In the genomic region with DNA sequence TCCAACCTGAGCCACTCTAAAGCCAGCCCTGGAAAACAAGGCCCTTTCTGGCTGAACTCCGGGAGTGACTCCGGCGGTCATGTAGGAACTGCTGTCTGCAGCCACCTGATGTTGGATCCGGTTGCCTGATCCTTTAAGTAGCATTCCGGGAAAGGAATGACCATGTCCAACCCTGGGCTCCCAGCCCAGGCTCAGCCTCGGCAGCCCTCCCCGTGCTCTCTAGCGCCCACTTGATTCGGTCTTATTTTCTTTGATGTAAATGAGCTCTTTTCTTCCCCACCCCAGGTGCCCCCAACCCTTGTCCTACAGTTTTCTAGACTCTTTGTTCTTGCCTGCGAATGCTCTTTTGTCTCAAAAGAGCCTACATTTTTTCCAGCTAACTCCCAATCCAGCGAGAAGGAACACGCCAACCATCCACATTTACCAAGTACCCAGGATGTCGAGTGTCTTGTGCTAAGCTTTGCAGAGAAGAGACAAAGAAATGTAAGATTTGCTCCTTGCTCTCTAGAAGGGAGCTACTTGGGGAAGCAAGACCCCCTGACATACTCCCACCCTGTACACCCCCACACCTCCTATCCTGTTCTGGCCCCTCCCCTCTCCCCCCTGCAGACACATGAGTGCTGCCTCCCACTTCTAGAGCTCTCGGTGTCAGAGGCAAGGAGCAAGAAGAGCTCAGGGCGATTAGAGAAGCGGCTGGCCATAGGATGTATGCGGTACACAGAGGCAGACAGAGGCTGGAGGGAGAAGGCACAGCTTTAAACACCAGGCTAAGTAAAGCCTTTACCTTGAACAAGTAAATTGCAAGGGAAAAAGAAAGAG, we compare ENCODE assay signal across 17 cellular contexts. TPM values are rescaled to one million over a fixed set of nuclear protein-coding genes. Genes with fewer than 3 reads are reported as not detected.
DNase-seq lines count a peak whose midpoint lies in the region; ATAC-seq and TF ChIP-seq lines count a peak whose summit lies in the region.
"Had no signal": no experiment of that assay in that cellular context is flagged by ENCODE, and none has a peak within 500 bp of the region (broad histone marks: within the 10 kb centered on the region; RNA-seq: fewer than 3 reads in every experiment).

No MANE protein-coding gene starts in this region.

- BruUV-seq in Caco-2 (replicated peaks; lab: Mats Ljungman, UMichigan) = no TSS peak

- H3K27ac Mint-ChIP-seq in Caco-2 (ENCODE audit: unreplicated experiment) = no peak overlapping the region
- H3K27ac Mint-ChIP-seq: activated naive CD8-positive, alpha-beta T cell treated with anti-CD3 and anti-CD28 coated beads, Interleukin-2, amount 10 ng/mL, durations not matched to agents 7 days and 5 days; CD4-positive, alpha-beta T cell; natural killer cell had no signal

- CTCF ChIA-PET in Caco-2 (lab: Charles Lee) = no interaction called here

- DNase-seq in NCI-H2029 (lab: John Stamatoyannopoulos, UW) = peak; percentile 56
- DNase-seq in NCI-H2029 treated with DMSO at 0.1 percent for 48 hours (lab: John Stamatoyannopoulos, UW) = no peak
- peak; percentile 68 for DNase-seq in Right ventricle myocardium superior
- peak; percentile 58 for DNase-seq in lower lobe of right lung
- peak; percentile 96 for DNase-seq in thyroid gland
- DNase-seq in Caco-2 = no peak
- no peak for DNase-seq in NCI-H1694 treated with DMSO at 0.1 percent for 48 hours (lab: John Stamatoyannopoulos, UW)
- no peak for DNase-seq in SK-N-DZ (ENCODE audit: low spot score)
- DNase-seq: 8988T; activated CD4-positive, CD25-positive, alpha-beta regulatory T cell; activated naive CD8-positive, alpha-beta T cell treated with anti-CD3 and anti-CD28 coated beads, Interleukin-2, amount 10 ng/mL, durations not matched to agents 7 days and 5 days; CD4-positive, alpha-beta T cell; GF-D8; kidney glomerular epithelial cell; natural killer cell had no signal

- WGBS in thyroid gland, 2 donors = 33 to 40% methylated on average over 17 of the region's 17 CpGs

- no peak overlapping the region for H3K4me3 Mint-ChIP-seq in Caco-2 (ENCODE audit: unreplicated experiment)
- H3K4me3 Mint-ChIP-seq: activated naive CD8-positive, alpha-beta T cell treated with anti-CD3 and anti-CD28 coated beads, Interleukin-2, amount 10 ng/mL, durations not matched to agents 7 days and 5 days; CD4-positive, alpha-beta T cell; natural killer cell had no signal

- POLR2A ChIA-PET in Caco-2 (lab: Charles Lee) = no interaction called here

- no peak overlapping the region for H3K4me3 ChIP-seq in lower lobe of right lung
- H3K4me3 ChIP-seq in thyroid gland (replicated peaks in 1 of 3) = no peak overlapping the region
- H3K4me3 ChIP-seq in Caco-2 (ENCODE audit: low read depth, low read length) = no peak overlapping the region
- H3K4me3 ChIP-seq: coronary artery had no signal

- H3K4me1 ChIP-seq in lower lobe of right lung (peaks cover 9% of the 10 kb centered on the region), thyroid gland (peaks cover 37 to 45% of the 10 kb centered on the region in 2 donors), Caco-2 (no peaks in the 10 kb centered on the region)

- intact Hi-C loops in Right ventricle myocardium superior (cut with DNase I) (loop anchor here (10.0 kb wide), 1 partner anchor 214 kb away; a partner anchor contains a TSS), lower lobe of right lung (cut with DNase I) (no loop called here), thyroid gland (cut with DNase I) (no loop called here), Caco-2 (cut with micrococcal nuclease; ENCODE audit: unreplicated experiment) (no loop called here)

- no peaks in the 10 kb centered on the region for H3K9me3 ChIP-seq in lower lobe of right lung
- no peaks in the 10 kb centered on the region for H3K9me3 ChIP-seq in thyroid gland
- H3K9me3 ChIP-seq in Caco-2 = no peaks in the 10 kb centered on the region

- H3K27ac ChIP-seq in lower lobe of right lung = no peak overlapping the region
- H3K27ac ChIP-seq in thyroid gland = peak overlapping the region; percentile 84 to 95 (median 86)
- H3K27ac ChIP-seq: coronary artery had no signal

- TF ChIP-seq CTCF in lower lobe of right lung (IDR thresholded peaks at IDR 0.05) (no peak), thyroid gland (IDR thresholded peaks at IDR 0.05) (peak in 3 of 6 experiments; percentile 22 to 44 (median 36)), Caco-2 (IDR thresholded peaks at IDR 0.05; ENCODE audit: insufficient read depth in 1 of 2, low read depth in 1 of 2, low read length in 1 of 2, severe bottlenecking in 1 of 2, unreplicated experiment in 1 of 2) (no peak)

- no peaks in the 10 kb centered on the region for H3K4me1 Mint-ChIP-seq in Caco-2 (ENCODE audit: low read depth, unreplicated experiment)
- H3K4me1 Mint-ChIP-seq: activated naive CD8-positive, alpha-beta T cell treated with anti-CD3 and anti-CD28 coated beads, Interleukin-2, amount 10 ng/mL, durations not matched to agents 7 days and 5 days; natural killer cell had no signal

- TF ChIP-seq POLR2A in thyroid gland (IDR thresholded peaks at IDR 0.05) = peak in 1 of 2 donors; percentile 34

- ATAC-seq in Right ventricle myocardium superior (ENCODE audit: poor library complexity) = peak; percentile 90
- ATAC-seq in lower lobe of right lung = peak; percentile 77 to 83
- ATAC-seq: HCT116, natural killer cell had no signal

- H3K27me3 ChIP-seq in lower lobe of right lung (ENCODE audit: low read depth) = no peaks in the 10 kb centered on the region
- H3K27me3 ChIP-seq in thyroid gland = no peaks in the 10 kb centered on the region
- H3K27me3 ChIP-seq in Caco-2 (replicated peaks; ENCODE audit: control insufficient read depth, insufficient read depth, low read length) = no peaks in the 10 kb centered on the region

- H3K36me3 ChIP-seq in lower lobe of right lung (peaks cover 89% of the 10 kb centered on the region), thyroid gland (peaks cover 5 to 9% of the 10 kb centered on the region in 2 donors), Caco-2 (ENCODE audit: control insufficient read depth, insufficient read depth, low read length) (no peaks in the 10 kb centered on the region)

- no peaks in the 10 kb centered on the region for H3K27me3 Mint-ChIP-seq in Caco-2 (ENCODE audit: insufficient read depth, unreplicated experiment)
- H3K27me3 Mint-ChIP-seq: activated naive CD8-positive, alpha-beta T cell treated with anti-CD3 and anti-CD28 coated beads, Interleukin-2, amount 10 ng/mL, durations not matched to agents 7 days and 5 days; CD4-positive, alpha-beta T cell had no signal

- peaks cover 10% of the 10 kb centered on the region for H3K36me3 Mint-ChIP-seq in Caco-2 (ENCODE audit: insufficient read depth, unreplicated experiment)

- H3K9me3 Mint-ChIP-seq in Caco-2 (ENCODE audit: unreplicated experiment) = no peaks in the 10 kb centered on the region
- H3K9me3 Mint-ChIP-seq: activated naive CD8-positive, alpha-beta T cell treated with anti-CD3 and anti-CD28 coated beads, Interleukin-2, amount 10 ng/mL, durations not matched to agents 7 days and 5 days; CD4-positive, alpha-beta T cell; natural killer cell had no signal

RNA-seq across cellular contexts. Expression of a gene that starts 53.8 kb away (rescaled TPM):
- total RNA-seq in Right ventricle myocardium superior (11.5 TPM), lower lobe of right lung (21.3 TPM), thyroid gland (10 to 100 TPM; 27.5 to 35.1 (median 30.8) TPM), Caco-2 (2022) (12.0 and 12.4 TPM in 2 replicates)
- polyA plus RNA-seq in SK-N-DZ (2014; cell fraction: cytosol; rRNA removed) = 12.5 and 18.3 TPM in 2 replicates
- 15.5 and 19.7 TPM in 2 replicates for polyA plus RNA-seq in SK-N-DZ (2014; cell fraction: nucleus; rRNA removed)

Comparison
In these comparisons a context has a peak if more than half of its experiments do, and no peak if none do; other contexts are left out.
1. DNase-seq: peak in NCI-H2029 (single experiment), Right ventricle myocardium superior (single experiment), lower lobe of right lung (single experiment) and thyroid gland (2 of 2); none in NCI-H2029 treated with DMSO at 0.1 percent for 48 hours (single experiment), Caco-2 (0 of 2), NCI-H1694 treated with DMSO at 0.1 percent for 48 hours (single experiment) and SK-N-DZ (single experiment).